Comparison of ENCODE assay signal across 8 cellular contexts in the genomic region with DNA sequence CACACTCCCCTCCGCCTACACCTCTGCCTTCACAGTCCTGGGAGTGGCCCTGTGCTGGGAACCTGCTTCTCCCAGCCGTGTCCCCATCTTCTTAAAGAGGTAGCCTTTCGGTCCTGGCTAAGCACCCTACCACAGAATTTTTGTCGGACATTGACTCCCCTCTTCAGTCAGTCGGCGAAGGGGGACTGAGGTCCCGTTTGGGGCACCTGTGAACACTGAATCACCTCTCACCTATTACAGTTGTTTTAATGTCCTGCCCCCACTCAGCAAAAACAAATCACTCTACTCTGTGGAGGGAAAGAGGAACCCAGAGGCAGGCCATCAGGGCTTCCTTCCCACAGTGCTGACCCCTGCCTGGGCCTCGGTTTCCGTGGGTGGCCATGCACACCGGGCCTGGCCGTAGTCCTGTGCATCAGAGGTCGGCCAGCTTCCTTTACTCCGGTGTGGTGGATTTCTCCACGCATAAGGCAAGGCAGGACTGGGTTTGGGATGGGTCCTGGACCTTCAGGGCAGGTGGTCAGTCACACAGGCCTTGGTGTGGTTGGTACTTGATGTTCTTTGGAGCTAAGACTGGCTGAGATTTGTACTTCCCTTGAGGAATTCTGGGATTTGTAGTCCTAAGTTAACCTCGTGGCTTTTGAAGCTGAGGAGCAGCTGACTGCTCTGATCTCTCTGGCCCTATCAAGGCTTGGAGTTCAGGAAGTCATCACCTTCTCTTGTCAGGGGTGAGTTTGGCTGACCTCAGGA. TPM values are rescaled to one million over a fixed set of nuclear protein-coding genes. Genes with fewer than 3 reads are reported as not detected.
A peak's percentile ranks its signal among the peaks of the same experiment; 100 is the strongest.
DNase-seq lines count a peak whose midpoint lies in the region; ATAC-seq and TF ChIP-seq lines count a peak whose summit lies in the region.

No MANE protein-coding gene starts in this region.

- peaks cover 7% of the 10 kb centered on the region for H3K27me3 Mint-ChIP-seq in T-helper 17 cell

- H3K4me3 ChIP-seq in HUES48 (ENCODE audit: low read depth, low read length) (peak overlapping the region; percentile 91), mucosa of descending colon (peak overlapping the region; percentile 46), aorta (ENCODE audit: low read length in 2 of 2) (peak overlapping the region; percentile 19 to 73)

- peak overlapping the region; percentile 95 for H3K27ac Mint-ChIP-seq in T-helper 17 cell

- H3K4me1 ChIP-seq in HUES48 (ENCODE audit: control insufficient read depth, insufficient read depth, low read length) = peaks cover 25% of the 10 kb centered on the region
- H3K4me1 ChIP-seq in mucosa of descending colon (ENCODE audit: low read depth) = peaks cover 17% of the 10 kb centered on the region
- no peaks in the 10 kb centered on the region for H3K4me1 ChIP-seq in aorta (ENCODE audit: control insufficient read depth in 1 of 2, insufficient read depth in 2 of 2, low read length in 2 of 2)

- TF ChIP-seq CTCF in mucosa of descending colon (IDR thresholded peaks at IDR 0.05) = no peak

- ATAC-seq in T-helper 17 cell (peak; percentile 21), mucosa of descending colon (peak; percentile 80), aorta (ENCODE audit: low FRiP score) (peak; percentile 72)

- H3K4me3 Mint-ChIP-seq in T-helper 17 cell = peak overlapping the region; percentile 93

- H3K36me3 ChIP-seq in HUES48 (ENCODE audit: control insufficient read depth, insufficient read depth, low read length) = peaks cover 36% of the 10 kb centered on the region
- peaks cover 9% of the 10 kb centered on the region for H3K36me3 ChIP-seq in mucosa of descending colon (ENCODE audit: low read depth)
- H3K36me3 ChIP-seq in aorta (ENCODE audit: control insufficient read depth in 1 of 2, insufficient read depth in 2 of 2, low read length in 1 of 2) = peaks cover 2 to 6% of the 10 kb centered on the region in 2 donors

- intact Hi-C loops in mucosa of descending colon (cut with DNase I, micrococcal nuclease) (no loop called here), aorta (cut with DNase I) (loop anchor here in 1 of 2 donors (1.0 kb wide), 1 partner anchor 22 kb away; a partner anchor contains a TSS)

- no peaks in the 10 kb centered on the region for H3K9me3 ChIP-seq in HUES48 (ENCODE audit: control insufficient read depth, insufficient read depth, low read length)
- no peaks in the 10 kb centered on the region for H3K9me3 ChIP-seq in T-helper 17 cell (ENCODE audit: control insufficient read depth, low read length, poor library complexity, severe bottlenecking)
- no peaks in the 10 kb centered on the region for H3K9me3 ChIP-seq in mucosa of descending colon
- H3K9me3 ChIP-seq in aorta (ENCODE audit: control insufficient read depth, low read length) = no peaks in the 10 kb centered on the region

- whole genome bisulfite sequencing in aorta, 2 donors = 3 to 4% methylated on average over 15 of the region's 15 CpGs

- peak overlapping the region; percentile 97 for H3K27ac ChIP-seq in HUES48 (ENCODE audit: low read depth, low read length)
- H3K27ac ChIP-seq in aorta (ENCODE audit: low read depth in 1 of 2, low read length in 2 of 2) = peak overlapping the region; percentile 78 to 93

- H3K36me3 Mint-ChIP-seq in T-helper 17 cell (ENCODE audit: low read depth) = peaks cover 19% of the 10 kb centered on the region

- DNase-seq in NCI-H1417 (lab: John Stamatoyannopoulos, UW) (peak in 2 of 3 experiments; percentile 43 to 68), NCI-H1417 treated with DMSO at 0.1 percent for 48 hours (lab: John Stamatoyannopoulos, UW) (no peak), T-helper 17 cell (no peak), erythroblast (lab: John Stamatoyannopoulos, UW) (peak; percentile 37 to 54), mucosa of descending colon (peak; percentile 50 to 64 (median 55)), aorta (no peak), NCI-H226 (no peak)

- peak overlapping the region; percentile 83 for H3K9ac ChIP-seq in HUES48 (ENCODE audit: low read depth, low read length)

- no peak for TF ChIP-seq POLR2A in erythroblast (IDR thresholded peaks at IDR 0.05; ENCODE audit: low read length)

- H3K27me3 ChIP-seq in HUES48 (ENCODE audit: control insufficient read depth, insufficient read depth, low read length) (no peaks in the 10 kb centered on the region), aorta (ENCODE audit: control insufficient read depth in 1 of 2, insufficient read depth in 2 of 2, low read length in 1 of 2) (no peaks in the 10 kb centered on the region)

- H3K4me1 Mint-ChIP-seq in T-helper 17 cell = peaks cover 54% of the 10 kb centered on the region

RNA-seq across cellular contexts. Expression of a gene that starts 0.7 kb away (rescaled TPM):
- 10 to 100 TPM in 1 of 2 donors, 1 to 10 TPM in 1; 7.9 to 10.9 TPM for total RNA-seq in T-helper 17 cell
- total RNA-seq in mucosa of descending colon = 10 to 100 TPM; 14.1 to 29.8 (median 16.4) TPM
- 10 to 100 TPM; 28.2 to 40.6 TPM for total RNA-seq in aorta
- polyA plus RNA-seq in aorta = 10 to 100 TPM; 10.6 to 27.1 TPM

RNA-seq across cellular contexts. Expression of a gene that starts 22.3 kb away (rescaled TPM):
- total RNA-seq in T-helper 17 cell (100 to 1,000 TPM; 226 to 236 TPM), mucosa of descending colon (100 to 1,000 TPM; 256 to 305 (median 267) TPM), aorta (100 to 1,000 TPM; 234 to 285 TPM)
- 100 to 1,000 TPM in 1 of 2 donors, 10 to 100 TPM in 1; 72.8 to 140 TPM for polyA plus RNA-seq in aorta

RNA-seq across cellular contexts. Expression of a gene that starts 24.7 kb away (rescaled TPM):
- total RNA-seq in T-helper 17 cell = 1 to 10 TPM; 4.6 TPM
- 100 to 1,000 TPM in 1 of 3 donors, 10 to 100 TPM in 2; 31.1 to 105 (median 72.0) TPM for total RNA-seq in mucosa of descending colon
- 1 to 10 TPM; 4.1 to 6.5 TPM for total RNA-seq in aorta
- polyA plus RNA-seq in aorta = 10 to 100 TPM in 1 of 2 donors, 1 to 10 TPM in 1; 4.3 to 14.5 TPM

RNA-seq across cellular contexts. Expression of a gene that starts 24.9 kb away (rescaled TPM):
- 10 to 100 TPM; 28.6 to 38.3 TPM for total RNA-seq in T-helper 17 cell
- 100 to 1,000 TPM in 1 of 3 donors, 10 to 100 TPM in 2; 87.8 to 126 (median 90.1) TPM for total RNA-seq in mucosa of descending colon
- 10 to 100 TPM; 43.9 to 59.3 TPM for total RNA-seq in aorta
- 100 to 1,000 TPM in 1 of 2 donors, 10 to 100 TPM in 1; 55.3 to 151 TPM for polyA plus RNA-seq in aorta

RNA-seq across cellular contexts. Expression of a gene that starts 37.6 kb away (rescaled TPM):
- total RNA-seq in T-helper 17 cell = 100 to 1,000 TPM; 149 to 171 TPM
- total RNA-seq in mucosa of descending colon = 100 to 1,000 TPM; 160 to 223 (median 176) TPM
- 100 to 1,000 TPM; 139 to 143 TPM for total RNA-seq in aorta
- 100 to 1,000 TPM; 116 to 139 TPM for polyA plus RNA-seq in aorta

Comparison
In these comparisons a context has a peak if more than half of its experiments do, and no peak if none do; other contexts are left out.
1. DNase-seq: peak in NCI-H1417 (2 of 3), erythroblast (2 of 2) and mucosa of descending colon (3 of 3); none in NCI-H1417 treated with DMSO at 0.1 percent for 48 hours (single experiment), T-helper 17 cell (0 of 3), aorta (0 of 2) and NCI-H226 (single experiment).
2. ATAC-seq: peak in every context shown above with its lines; median percentile 80 in mucosa of descending colon; 72 in aorta; 21 in T-helper 17 cell.
3. RNA of a gene that starts 24.7 kb away (total RNA-seq): 31.1 to 105 TPM in mucosa of descending colon; 4.1 to 6.5 TPM in aorta and 4.6 TPM in T-helper 17 cell; every median in the first group is over 4 times any median in the second.
4. Peak in every context shown above with its lines, with median percentiles within 50 percentile points of each other: H3K4me3 ChIP-seq.